Comparison of ENCODE assay signal across 8 cellular contexts in genomic region chr5:74766887-74767578, GRCh38. TPM values are rescaled to one million over a fixed set of nuclear protein-coding genes. Genes with fewer than 3 reads are reported as not detected.
DNase-seq lines count a peak whose midpoint lies in the region; ATAC-seq and TF ChIP-seq lines count a peak whose summit lies in the region.

GFM2 (minus strand) TSS chr5:74767117; CDS start chr5:74763742, 3,375 bp downstream.
NSA2 (plus strand) TSS chr5:74767249; CDS start chr5:74767361, 112 bp downstream.

- H3K27me3 Mint-ChIP-seq in activated T-helper 2 cell treated with anti-CD3 and anti-CD28 coated beads, Interferon-gamma antibody, Interleukin-2, Interleukin-4, amounts not matched to agents 10 μg/mL and 5 μg/mL and 100 μg/mL, durations not matched to agents 14 hours and 24 hours and 36 hours (ENCODE audit: low read depth), result no peaks in the 10 kb centered on the region
- no peaks in the 10 kb centered on the region for H3K27me3 Mint-ChIP-seq in natural killer cell (ENCODE audit: low read depth in 2 of 2)

- H3K27ac Mint-ChIP-seq in activated T-helper 2 cell treated with anti-CD3 and anti-CD28 coated beads, Interferon-gamma antibody, Interleukin-2, Interleukin-4, amounts not matched to agents 10 μg/mL and 5 μg/mL and 100 μg/mL, durations not matched to agents 14 hours and 24 hours and 36 hours, result peak within 1 kb of the TSS; percentile 98
- H3K27ac Mint-ChIP-seq in natural killer cell, result peak within 1 kb of the TSS; percentile 96 to 98

- H3K27ac ChIP-seq in RWPE1, result peak within 1 kb of the TSS; percentile 94

- peak; percentile 90 to 97 (median 95) for ATAC-seq in natural killer cell

- DNase-seq in Daoy (ENCODE audit: low read depth), result peak; percentile 95
- DNase-seq in GOT3 (lab: John Stamatoyannopoulos, UW), result peak; percentile 64
- DNase-seq in LNCaP clone FGC (ENCODE audit: low read depth), result peak; percentile 89
- DNase-seq in RWPE1 (ENCODE audit: low spot score), result peak; percentile 82
- peak; percentile 91 for DNase-seq in activated T-helper 2 cell treated with anti-CD3 and anti-CD28 coated beads, Interferon-gamma antibody, Interleukin-2, Interleukin-4, amounts not matched to agents 10 μg/mL and 5 μg/mL and 100 μg/mL, durations not matched to agents 14 hours and 24 hours and 36 hours (ENCODE audit: low spot score)
- peak; percentile 94 for DNase-seq in fibroblast of mammary gland (ENCODE audit: low read depth)
- DNase-seq in natural killer cell, result peak; percentile 90
- peak; percentile 92 for DNase-seq in stimulated activated naive CD4-positive, alpha-beta T cell treated with Interleukin-2 at 50 U/mL for 16 hours (lab: John Stamatoyannopoulos, UW)

- POLR2A ChIA-PET in RWPE1 (lab: Yijun Ruan, JAX; ENCODE audit: low non-redundant PET), result interaction anchor here (0.7 kb wide), 2 partner anchors 33 to 246 kb away, joined by 3 read pairs; no protein-coding TSS in a partner anchor

- TF ChIP-seq CTCF in LNCaP clone FGC (IDR thresholded peaks at IDR 0.05; ENCODE audit: control insufficient read depth, extremely low read depth, insufficient read depth), result no peak
- no peak for TF ChIP-seq CTCF in RWPE1 (conservative IDR thresholded peaks at IDR 0.05; ENCODE audit: low read depth)
- no peak for TF ChIP-seq CTCF in fibroblast of mammary gland (conservative IDR thresholded peaks at IDR 0.05; ENCODE audit: control insufficient read depth, insufficient read depth, low read depth, low read length)
- no peak for TF ChIP-seq CTCF in natural killer cell (IDR thresholded peaks at IDR 0.05)

- H3K36me3 Mint-ChIP-seq in activated T-helper 2 cell treated with anti-CD3 and anti-CD28 coated beads, Interferon-gamma antibody, Interleukin-2, Interleukin-4, amounts not matched to agents 10 μg/mL and 5 μg/mL and 100 μg/mL, durations not matched to agents 14 hours and 24 hours and 36 hours (ENCODE audit: low read depth), result peaks cover 38% of the 10 kb centered on the region
- peaks cover 6% of the 10 kb centered on the region for H3K36me3 Mint-ChIP-seq in natural killer cell

- no peaks in the 10 kb centered on the region for H3K9me3 Mint-ChIP-seq in activated T-helper 2 cell treated with anti-CD3 and anti-CD28 coated beads, Interferon-gamma antibody, Interleukin-2, Interleukin-4, amounts not matched to agents 10 μg/mL and 5 μg/mL and 100 μg/mL, durations not matched to agents 14 hours and 24 hours and 36 hours
- H3K9me3 Mint-ChIP-seq in natural killer cell, result no peaks in the 10 kb centered on the region

- H3K4me3 Mint-ChIP-seq in activated T-helper 2 cell treated with anti-CD3 and anti-CD28 coated beads, Interferon-gamma antibody, Interleukin-2, Interleukin-4, amounts not matched to agents 10 μg/mL and 5 μg/mL and 100 μg/mL, durations not matched to agents 14 hours and 24 hours and 36 hours (ENCODE audit: low read depth), result peak within 1 kb of the TSS; percentile 100
- H3K4me3 Mint-ChIP-seq in natural killer cell, result peak within 1 kb of the TSS; percentile 99

- CTCF ChIA-PET in RWPE1 (lab: Yijun Ruan, JAX), result interaction anchor here (0.6 to 2.0 kb wide), 7 partner anchors 13 to 701 kb away, joined by 3 to 7 read pairs (median 3); no protein-coding TSS in a partner anchor

- peak within 1 kb of the TSS; percentile 93 for H3K4me3 ChIP-seq in LNCaP clone FGC (ENCODE audit: low read depth, low read length)
- H3K4me3 ChIP-seq in fibroblast of mammary gland (ENCODE audit: control insufficient read depth, low read depth, low read length), result peak within 1 kb of the TSS; percentile 98

- peaks cover 29% of the 10 kb centered on the region for H3K4me1 Mint-ChIP-seq in activated T-helper 2 cell treated with anti-CD3 and anti-CD28 coated beads, Interferon-gamma antibody, Interleukin-2, Interleukin-4, amounts not matched to agents 10 μg/mL and 5 μg/mL and 100 μg/mL, durations not matched to agents 14 hours and 24 hours and 36 hours (ENCODE audit: low read depth)
- H3K4me1 Mint-ChIP-seq in natural killer cell, result peaks cover 26 to 40% of the 10 kb centered on the region in 2 donors

- intact Hi-C loops in activated T-helper 2 cell treated with anti-CD3 and anti-CD28 coated beads, Interferon-gamma antibody, Interleukin-2, Interleukin-4, amounts not matched to agents 10 μg/mL and 5 μg/mL and 100 μg/mL, durations not matched to agents 14 hours and 24 hours and 36 hours (cut with micrococcal nuclease), result loop anchor here (2.0 to 10.0 kb wide), 11 partner anchors 82 to 1202 kb away; partner anchors contain the start of genes ANKRA2, ANKRD31, CERT1 and GCNT4
- intact Hi-C loops in natural killer cell (cut with micrococcal nuclease), result loop anchor here (1.0 to 10.0 kb wide), 7 partner anchors 82 to 1488 kb away; partner anchors contain the start of genes ANKRA2, FAM169A, HEXB and HMGCR

RNA-seq across cellular contexts. Expression of gene GFM2, which starts in this region (rescaled TPM):
- 43.9 and 48.1 TPM in 2 replicates for total RNA-seq in Daoy (2014; rRNA removed; shearing (Covaris generic))
- total RNA-seq in activated T-helper 2 cell treated with anti-CD3 and anti-CD28 coated beads, Interferon-gamma antibody, Interleukin-2, Interleukin-4, amounts not matched to agents 10 μg/mL and 5 μg/mL and 100 μg/mL, durations not matched to agents 14 hours and 24 hours and 36 hours, result 32.9 and 34.6 TPM in 2 replicates
- 10 to 100 TPM; 11.9 to 27.9 (median 19.1) TPM for total RNA-seq in natural killer cell

RNA-seq across cellular contexts. Expression of gene NSA2, which starts in this region (rescaled TPM):
- total RNA-seq in Daoy (2014; rRNA removed; shearing (Covaris generic)), result 210 and 260 TPM in 2 replicates
- total RNA-seq in activated T-helper 2 cell treated with anti-CD3 and anti-CD28 coated beads, Interferon-gamma antibody, Interleukin-2, Interleukin-4, amounts not matched to agents 10 μg/mL and 5 μg/mL and 100 μg/mL, durations not matched to agents 14 hours and 24 hours and 36 hours, result 83.9 and 91.4 TPM in 2 replicates
- total RNA-seq in natural killer cell, result 10 to 100 TPM; 53.2 to 75.8 (median 74.0) TPM

Comparison
In these comparisons a context has a peak if more than half of its experiments do, and no peak if none do; other contexts are left out.
1. Peak in every context shown above with its lines: DNase-seq, ATAC-seq, H3K4me3 ChIP-seq and H3K27ac ChIP-seq.